ENCODE assay signal across 21 cellular contexts in genomic region chr1:170711682-170712081, GRCh38. TPM values are rescaled to one million over a fixed set of nuclear protein-coding genes. Genes with fewer than 3 reads are reported as not detected.
DNase-seq lines count a peak whose midpoint lies in the region; ATAC-seq and TF ChIP-seq lines count a peak whose summit lies in the region.
"Had no signal": no experiment of that assay in that cellular context is flagged by ENCODE, and none has a peak within 500 bp of the region (broad histone marks: within the 10 kb centered on the region; RNA-seq: fewer than 3 reads in every experiment).

No MANE protein-coding gene starts in this region.

- CTCF ChIA-PET in MCF 10A (lab: Yijun Ruan, JAX) = interaction anchor here (0.6 to 1.3 kb wide), 7 partner anchors 12 to 781 kb away, joined by 3 to 4 read pairs (median 3); no protein-coding TSS in a partner anchor
- CTCF ChIA-PET in CD8-positive, alpha-beta memory T cell (lab: Charles Lee) = no interaction called here
- CTCF ChIA-PET in activated CD4-positive, alpha-beta memory T cell treated with anti-CD3 and anti-CD28 coated beads, Interleukin-2, amount 10 ng/mL, durations not matched to agents 7 days and 5 days (lab: Charles Lee) = no interaction called here

- H3K27me3 Mint-ChIP-seq in MCF 10A (ENCODE audit: insufficient read depth, unreplicated experiment) = no peaks in the 10 kb centered on the region
- peaks cover 1 to 20% of the 10 kb centered on the region in 2 donors for H3K27me3 Mint-ChIP-seq in CD8-positive, alpha-beta memory T cell
- peaks cover 2% of the 10 kb centered on the region for H3K27me3 Mint-ChIP-seq in activated CD4-positive, alpha-beta memory T cell treated with anti-CD3 and anti-CD28 coated beads, Interleukin-2, amount 10 ng/mL, durations not matched to agents 7 days and 5 days
- H3K27me3 Mint-ChIP-seq: activated CD4-positive, alpha-beta T cell treated with anti-CD3 and anti-CD28 coated beads, Interleukin-2, amount 10 ng/mL, durations not matched to agents 24 days and 14 days had no signal

- no peak for ATAC-seq in HG02763 (IDR thresholded peaks at IDR 0.05; ENCODE audit: unreplicated experiment)
- ATAC-seq: sciatic nerve had no signal

- H3K4me1 Mint-ChIP-seq in MCF 10A (ENCODE audit: insufficient read depth, unreplicated experiment) = peaks cover 25% of the 10 kb centered on the region
- no peaks in the 10 kb centered on the region for H3K4me1 Mint-ChIP-seq in CD8-positive, alpha-beta memory T cell
- H3K4me1 Mint-ChIP-seq in activated CD4-positive, alpha-beta memory T cell treated with anti-CD3 and anti-CD28 coated beads, Interleukin-2, amount 10 ng/mL, durations not matched to agents 7 days and 5 days = no peaks in the 10 kb centered on the region
- H3K4me1 Mint-ChIP-seq: activated CD4-positive, alpha-beta T cell treated with anti-CD3 and anti-CD28 coated beads, Interleukin-2, amount 10 ng/mL, durations not matched to agents 24 days and 14 days; activated naive CD8-positive, alpha-beta T cell treated with anti-CD3 and anti-CD28 coated beads, Interleukin-2, amount 10 ng/mL, durations not matched to agents 7 days and 5 days had no signal

- no peak for TF ChIP-seq CTCF in MCF 10A (IDR thresholded peaks at IDR 0.05; ENCODE audit: unreplicated experiment)
- no peak for TF ChIP-seq CTCF in breast epithelium (IDR thresholded peaks at IDR 0.05)
- no peak for TF ChIP-seq CTCF in ascending aorta (IDR thresholded peaks at IDR 0.05)
- TF ChIP-seq CTCF in foreskin fibroblast (IDR thresholded peaks at IDR 0.05; ENCODE audit: low read depth, low read length) = no peak

- POLR2A ChIA-PET in MCF 10A (lab: Yijun Ruan, JAX) = no interaction called here
- POLR2A ChIA-PET in CD8-positive, alpha-beta memory T cell (lab: Charles Lee) = no interaction called here
- POLR2A ChIA-PET in activated CD4-positive, alpha-beta memory T cell treated with anti-CD3 and anti-CD28 coated beads, Interleukin-2, amount 10 ng/mL, durations not matched to agents 7 days and 5 days (lab: Charles Lee) = no interaction called here

- H3K9me3 ChIP-seq in breast epithelium (no peaks in the 10 kb centered on the region), ascending aorta (no peaks in the 10 kb centered on the region)
- H3K9me3 ChIP-seq in CD8-positive, alpha-beta memory T cell (ENCODE audit: low read length) = no peaks in the 10 kb centered on the region
- H3K9me3 ChIP-seq: colonic mucosa had no signal

- no peaks in the 10 kb centered on the region for H3K4me1 ChIP-seq in breast epithelium
- peaks cover 14 to 46% of the 10 kb centered on the region in 2 donors for H3K4me1 ChIP-seq in ascending aorta
- H3K4me1 ChIP-seq in CD8-positive, alpha-beta memory T cell (ENCODE audit: insufficient read depth, low read length) = no peaks in the 10 kb centered on the region
- H3K4me1 ChIP-seq: colonic mucosa had no signal

- DNase-seq in MCF 10A (ENCODE audit: unreplicated experiment) (peak; percentile 18), breast epithelium (ENCODE audit: low spot score in 2 of 2) (no peak), ascending aorta (ENCODE audit: low spot score in 2 of 2) (no peak), foreskin fibroblast (peak; percentile 87 to 92), OCI-M2 (lab: John Stamatoyannopoulos, UW; ENCODE audit: unreplicated experiment) (no peak)
- no peak for DNase-seq in CD8-positive, alpha-beta memory T cell
- no peak for DNase-seq in activated CD4-positive, alpha-beta memory T cell treated with anti-CD3 and anti-CD28 coated beads, Interleukin-2, amount 10 ng/mL, durations not matched to agents 7 days and 5 days
- DNase-seq: activated CD4-positive, alpha-beta T cell treated with anti-CD3 and anti-CD28 coated beads, Interleukin-2, amount 10 ng/mL, durations not matched to agents 24 days and 14 days; activated naive CD8-positive, alpha-beta T cell treated with anti-CD3 and anti-CD28 coated beads, Interleukin-2, amount 10 ng/mL, durations not matched to agents 7 days and 5 days; activated T-cell treated with anti-CD3 and anti-CD28 coated beads, Interleukin-2, amount 50 U/mL, for 48 hours; colonic mucosa; COR-L47; head of caudate nucleus; NCI-H226; stimulated activated CD4-positive, alpha-beta T cell treated with anti-CD3 and anti-CD28 coated beads, Interleukin-4, amount 100 ng/mL, for 4 hours; trophoblast cell had no signal

- intact Hi-C loops in MCF 10A (cut with micrococcal nuclease) (no loop called here), breast epithelium (cut with DNase I; ENCODE audit: low total_unique reads) (no loop called here), ascending aorta (cut with DNase I) (loop anchor here (2.0 kb wide), 1 partner anchor 17 kb away; no protein-coding TSS in a partner anchor)

- peaks cover 5% of the 10 kb centered on the region for H3K36me3 Mint-ChIP-seq in MCF 10A (ENCODE audit: insufficient read depth, unreplicated experiment)
- H3K36me3 Mint-ChIP-seq in CD8-positive, alpha-beta memory T cell = no peaks in the 10 kb centered on the region
- H3K36me3 Mint-ChIP-seq in activated CD4-positive, alpha-beta memory T cell treated with anti-CD3 and anti-CD28 coated beads, Interleukin-2, amount 10 ng/mL, durations not matched to agents 7 days and 5 days (ENCODE audit: low read depth) = no peaks in the 10 kb centered on the region
- H3K36me3 Mint-ChIP-seq: activated naive CD8-positive, alpha-beta T cell treated with anti-CD3 and anti-CD28 coated beads, Interleukin-2, amount 10 ng/mL, durations not matched to agents 7 days and 5 days had no signal

- H3K27ac Mint-ChIP-seq in MCF 10A (ENCODE audit: low read depth, unreplicated experiment) = no peak overlapping the region
- H3K27ac Mint-ChIP-seq in CD8-positive, alpha-beta memory T cell = no peak overlapping the region
- no peak overlapping the region for H3K27ac Mint-ChIP-seq in activated CD4-positive, alpha-beta memory T cell treated with anti-CD3 and anti-CD28 coated beads, Interleukin-2, amount 10 ng/mL, durations not matched to agents 7 days and 5 days
- H3K27ac Mint-ChIP-seq: activated CD4-positive, alpha-beta T cell treated with anti-CD3 and anti-CD28 coated beads, Interleukin-2, amount 10 ng/mL, durations not matched to agents 24 days and 14 days; activated naive CD8-positive, alpha-beta T cell treated with anti-CD3 and anti-CD28 coated beads, Interleukin-2, amount 10 ng/mL, durations not matched to agents 7 days and 5 days had no signal

- no peaks in the 10 kb centered on the region for H3K9me3 Mint-ChIP-seq in MCF 10A (ENCODE audit: unreplicated experiment)
- H3K9me3 Mint-ChIP-seq in CD8-positive, alpha-beta memory T cell = peaks cover 0 to 5% (median 0%) of the 10 kb centered on the region in 5 donors
- H3K9me3 Mint-ChIP-seq in activated CD4-positive, alpha-beta memory T cell treated with anti-CD3 and anti-CD28 coated beads, Interleukin-2, amount 10 ng/mL, durations not matched to agents 7 days and 5 days = no peaks in the 10 kb centered on the region
- H3K9me3 Mint-ChIP-seq: activated CD4-positive, alpha-beta T cell treated with anti-CD3 and anti-CD28 coated beads, Interleukin-2, amount 10 ng/mL, durations not matched to agents 24 days and 14 days; activated naive CD8-positive, alpha-beta T cell treated with anti-CD3 and anti-CD28 coated beads, Interleukin-2, amount 10 ng/mL, durations not matched to agents 7 days and 5 days had no signal

- TF ChIP-seq POLR2A in breast epithelium (IDR thresholded peaks at IDR 0.05) = no peak

- H3K36me3 ChIP-seq in breast epithelium = no peaks in the 10 kb centered on the region
- no peaks in the 10 kb centered on the region for H3K36me3 ChIP-seq in ascending aorta
- H3K36me3 ChIP-seq in CD8-positive, alpha-beta memory T cell (ENCODE audit: insufficient read depth, low read length) = no peaks in the 10 kb centered on the region
- H3K36me3 ChIP-seq: colonic mucosa had no signal

- H3K4me3 Mint-ChIP-seq in MCF 10A (ENCODE audit: unreplicated experiment) = no peak overlapping the region
- H3K4me3 Mint-ChIP-seq in CD8-positive, alpha-beta memory T cell = no peak overlapping the region
- H3K4me3 Mint-ChIP-seq in activated CD4-positive, alpha-beta memory T cell treated with anti-CD3 and anti-CD28 coated beads, Interleukin-2, amount 10 ng/mL, durations not matched to agents 7 days and 5 days = no peak overlapping the region
- H3K4me3 Mint-ChIP-seq: activated CD4-positive, alpha-beta T cell treated with anti-CD3 and anti-CD28 coated beads, Interleukin-2, amount 10 ng/mL, durations not matched to agents 24 days and 14 days; activated naive CD8-positive, alpha-beta T cell treated with anti-CD3 and anti-CD28 coated beads, Interleukin-2, amount 10 ng/mL, durations not matched to agents 7 days and 5 days had no signal

- no peak overlapping the region for H3K4me3 ChIP-seq in breast epithelium
- H3K4me3 ChIP-seq in ascending aorta = no peak overlapping the region
- H3K4me3 ChIP-seq in foreskin fibroblast (ENCODE audit: low read depth in 1 of 2, low read length in 2 of 2) = no peak overlapping the region
- no peak overlapping the region for H3K4me3 ChIP-seq in CD8-positive, alpha-beta memory T cell (ENCODE audit: low read length)
- H3K4me3 ChIP-seq: colonic mucosa had no signal

- no TSS peak for BruUV-seq in MCF 10A (replicated peaks; lab: Mats Ljungman, UMichigan)

- no peak overlapping the region for H3K27ac ChIP-seq in breast epithelium
- peak overlapping the region; percentile 91 to 92 for H3K27ac ChIP-seq in ascending aorta
- H3K27ac ChIP-seq in CD8-positive, alpha-beta memory T cell (ENCODE audit: low read depth, low read length) = no peak overlapping the region
- H3K27ac ChIP-seq: 22Rv1, colonic mucosa, HL-60 had no signal

- H3K27me3 ChIP-seq in breast epithelium = no peaks in the 10 kb centered on the region
- H3K27me3 ChIP-seq in ascending aorta = no peaks in the 10 kb centered on the region
- H3K27me3 ChIP-seq in CD8-positive, alpha-beta memory T cell (ENCODE audit: insufficient read depth, low read length, poor library complexity, severe bottlenecking) = no peaks in the 10 kb centered on the region
- H3K27me3 ChIP-seq: colonic mucosa had no signal

RNA-seq across cellular contexts. Expression of gene PRRX1, which starts 47.8 kb away (rescaled TPM):
- not detected in 2 replicates for total RNA-seq in MCF 10A (2022)
- total RNA-seq in breast epithelium = 10 to 100 TPM; 48.9 to 75.7 (median 73.1) TPM
- 123 TPM for total RNA-seq in ascending aorta
- total RNA-seq in CD8-positive, alpha-beta memory T cell = not detected
- not detected for polyA plus RNA-seq in CD8-positive, alpha-beta memory T cell
- not detected for total RNA-seq in activated CD4-positive, alpha-beta memory T cell treated with anti-CD3 and anti-CD28 coated beads, Interleukin-2, amount 10 ng/mL, durations not matched to agents 7 days and 5 days
- total RNA-seq: activated CD4-positive, alpha-beta T cell treated with anti-CD3 and anti-CD28 coated beads, Interleukin-2, amount 10 ng/mL, durations not matched to agents 24 days and 14 days; activated naive CD8-positive, alpha-beta T cell treated with anti-CD3 and anti-CD28 coated beads, Interleukin-2, amount 10 ng/mL, durations not matched to agents 7 days and 5 days; mononuclear cell had no signal

Comparison
In these comparisons a context has a peak if more than half of its experiments do, and no peak if none do; other contexts are left out.
1. DNase-seq: peak in MCF 10A (single experiment) and foreskin fibroblast (2 of 2); none in breast epithelium (0 of 2), ascending aorta (0 of 2), CD8-positive, alpha-beta memory T cell (0 of 5), OCI-M2 (single experiment) and activated CD4-positive, alpha-beta memory T cell treated with anti-CD3 and anti-CD28 coated beads, Interleukin-2, amount 10 ng/mL, durations not matched to agents 7 days and 5 days (single experiment).
2. RNA of gene PRRX1, which starts 47.8 kb away (total RNA-seq): 123 TPM in ascending aorta (single experiment) and 48.9 to 75.7 TPM in breast epithelium; not detected in MCF 10A, not detected in CD8-positive, alpha-beta memory T cell and not detected in activated CD4-positive, alpha-beta memory T cell treated with anti-CD3 and anti-CD28 coated beads, Interleukin-2, amount 10 ng/mL, durations not matched to agents 7 days and 5 days; every median in the first group is over 10 times any median in the second.
3. H3K27ac ChIP-seq: peak in ascending aorta (2 of 2); none in breast epithelium (0 of 2) and CD8-positive, alpha-beta memory T cell (single experiment).